ENCODE assay signal across 8 cellular contexts in the genomic region with DNA sequence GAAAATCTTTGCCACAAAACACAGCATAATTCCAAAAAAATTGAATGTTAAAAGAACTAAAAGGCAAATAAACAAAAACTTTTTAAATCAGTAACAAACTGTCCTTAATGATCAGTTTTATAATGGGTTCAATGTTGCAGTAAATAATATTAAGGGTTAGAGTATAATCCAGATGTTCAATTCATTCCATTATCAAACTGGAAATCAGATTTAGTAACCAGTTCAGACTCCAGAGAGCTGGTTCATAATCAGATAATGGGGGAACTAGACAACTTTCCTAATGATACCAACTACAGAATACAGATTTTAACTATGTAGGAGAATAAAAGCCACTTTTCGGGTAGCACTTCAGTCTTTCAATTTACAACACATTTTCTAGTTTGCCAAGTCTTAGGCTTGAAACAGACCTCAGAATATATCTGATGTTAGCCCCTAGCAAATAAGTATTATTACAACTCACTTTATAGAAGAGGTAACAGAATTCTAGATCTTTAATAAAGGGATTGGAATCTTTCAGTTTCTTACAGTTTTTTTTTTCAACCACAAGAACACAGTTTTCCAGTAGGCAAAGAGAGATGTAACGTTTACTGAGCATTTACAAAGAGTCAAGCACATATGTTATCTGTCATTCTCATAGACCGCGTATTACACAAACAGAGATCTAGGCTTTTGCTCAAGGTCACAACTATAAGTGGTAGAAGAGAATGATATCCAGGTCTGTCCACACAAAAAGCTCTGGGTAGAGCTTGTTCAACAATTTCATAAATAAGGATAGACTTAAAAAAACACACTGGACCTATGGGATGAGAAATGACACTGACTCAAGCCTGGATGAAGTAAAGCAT. TPM values are rescaled to one million over a fixed set of nuclear protein-coding genes. Genes with fewer than 3 reads are reported as not detected.
DNase-seq lines count a peak whose midpoint lies in the region; ATAC-seq, FAIRE-seq and TF ChIP-seq lines count a peak whose summit lies in the region.

No MANE protein-coding gene starts in this region.

- no peak for TF ChIP-seq CTCF in activated B cell treated with CpG ODN at 0.5 μM for 24 hours (IDR thresholded peaks at IDR 0.05)

- no peaks in the 10 kb centered on the region for H3K9me3 Mint-ChIP-seq in activated B cell treated with CpG ODN at 0.5 μM for 24 hours

- POLR2A ChIA-PET in activated B cell treated with CpG ODN at 0.5 μM for 24 hours (lab: Charles Lee), result interaction anchor here (0.6 to 1.9 kb wide), 3 partner anchors 300 to 1434 kb away, joined by 3 to 7 read pairs (median 4); a partner anchor contains a TSS

- peaks cover 35% of the 10 kb centered on the region for H3K4me1 Mint-ChIP-seq in activated B cell treated with CpG ODN at 0.5 μM for 24 hours

- peaks cover 13% of the 10 kb centered on the region for H3K36me3 Mint-ChIP-seq in activated B cell treated with CpG ODN at 0.5 μM for 24 hours (ENCODE audit: low read depth)

- peak; percentile 27 for DNase-seq in Ammon's horn (ENCODE audit: low spot score)
- no peak for DNase-seq in H54 (ENCODE audit: insufficient read length, low spot score)
- DNase-seq in activated B cell treated with CpG ODN at 0.5 μM for 24 hours, result no peak
- DNase-seq in hepatic stellate cell (ENCODE audit: low spot score), result peak; percentile 53
- DNase-seq in smooth muscle cell of the brain vasculature (ENCODE audit: low read depth, low spot score), result peak; percentile 13
- no peak for DNase-seq in stimulated activated CD4-positive, alpha-beta T cell treated with anti-CD3 and anti-CD28 coated beads, Interleukin-15, amount 100 ng/mL, for 24 hours
- DNase-seq in head of caudate nucleus, result no peak

- no peak for TF ChIP-seq POLR2A in H54 (IDR thresholded peaks at IDR 0.05; ENCODE audit: low read depth, low read length)

- no peaks in the 10 kb centered on the region for H3K27me3 Mint-ChIP-seq in activated B cell treated with CpG ODN at 0.5 μM for 24 hours

- H3K4me3 Mint-ChIP-seq in activated B cell treated with CpG ODN at 0.5 μM for 24 hours, result peak overlapping the region; percentile 88

- ATAC-seq in activated B cell treated with CpG ODN at 0.5 μM for 24 hours (ENCODE audit: low read depth), result no peak
- ATAC-seq in HG03139 (IDR thresholded peaks at IDR 0.05; ENCODE audit: unreplicated experiment), result no peak

- peak; percentile 38 for FAIRE-seq in H54 (lab: Jason Lieb, UNC)

- CTCF ChIA-PET in activated B cell treated with CpG ODN at 0.5 μM for 24 hours (lab: Charles Lee), result interaction anchor here (0.7 kb wide), 1 partner anchor 1096 kb away, joined by 3 read pairs; a partner anchor contains a TSS

- intact Hi-C loops in activated B cell treated with CpG ODN at 0.5 μM for 24 hours (cut with micrococcal nuclease), result loop anchor here (5.0 to 10.0 kb wide), 7 partner anchors 148 to 1770 kb away; a partner anchor contains a TSS
- intact Hi-C loops in head of caudate nucleus (cut with DNase I), result loop anchor here (5.0 to 10.0 kb wide), 2 partner anchors 217 to 710 kb away; a partner anchor contains a TSS

- peak overlapping the region; percentile 100 for H3K27ac Mint-ChIP-seq in activated B cell treated with CpG ODN at 0.5 μM for 24 hours

RNA-seq across cellular contexts. Expression of a gene that starts 1.9 kb away (rescaled TPM):
- 23.1 and 32.9 TPM in 2 replicates for total RNA-seq in activated B cell treated with CpG ODN at 0.5 μM for 24 hours

RNA-seq across cellular contexts. Expression of a gene that starts 2.2 kb away (rescaled TPM):
- 27.5 and 28.6 TPM in 2 replicates for total RNA-seq in activated B cell treated with CpG ODN at 0.5 μM for 24 hours

RNA-seq across cellular contexts. Expression of a gene that starts 20.7 kb away (rescaled TPM):
- 0.20 and 0.24 TPM in 2 replicates for total RNA-seq in activated B cell treated with CpG ODN at 0.5 μM for 24 hours

Comparison
In these comparisons a context has a peak if more than half of its experiments do, and no peak if none do; other contexts are left out.
1. DNase-seq: peak in Ammon's horn (single experiment), hepatic stellate cell (single experiment) and smooth muscle cell of the brain vasculature (single experiment); none in H54 (single experiment), activated B cell treated with CpG ODN at 0.5 μM for 24 hours (single experiment), stimulated activated CD4-positive, alpha-beta T cell treated with anti-CD3 and anti-CD28 coated beads, Interleukin-15, amount 100 ng/mL, for 24 hours (single experiment) and head of caudate nucleus (0 of 42).